In the genomic region with DNA sequence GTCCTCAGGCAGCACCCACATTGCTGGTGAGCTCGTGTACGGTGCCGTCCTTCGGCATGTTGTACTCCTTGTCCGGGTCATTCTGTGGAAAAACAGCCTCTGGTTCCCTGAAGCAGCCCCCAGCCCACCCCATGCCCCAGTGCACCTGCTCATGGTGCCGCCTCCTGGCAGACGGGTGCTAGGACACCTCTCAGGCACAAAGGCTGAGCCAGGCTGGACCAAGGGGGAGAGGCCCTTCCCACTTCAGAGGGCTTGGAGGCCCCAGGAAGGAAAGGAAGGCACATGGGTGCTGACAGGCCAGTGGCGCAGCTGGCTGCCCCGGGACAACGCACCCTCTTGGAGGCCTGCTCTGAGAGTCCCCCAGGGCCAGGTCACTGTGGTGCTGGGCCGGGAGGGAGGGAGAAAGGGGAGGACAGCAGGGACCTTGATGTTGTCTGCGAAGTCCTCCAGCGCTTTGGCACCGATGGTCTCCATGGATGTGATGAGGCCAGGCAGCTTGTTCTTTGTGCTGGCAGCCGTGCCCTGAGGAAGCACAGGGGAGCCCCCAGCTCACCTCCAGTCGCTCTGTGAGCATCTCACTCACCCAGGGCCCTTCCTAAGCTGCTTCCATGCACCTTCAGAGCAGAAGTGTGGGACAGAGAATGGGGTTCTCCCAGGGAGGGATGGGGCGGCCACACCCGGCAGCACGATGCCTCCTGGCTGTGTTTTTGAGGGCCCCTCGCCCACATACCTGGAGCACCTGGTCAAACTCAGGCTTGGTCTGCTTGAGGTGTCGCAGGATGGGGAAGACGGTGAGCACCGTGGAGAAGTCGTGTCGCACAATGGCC, we compare ENCODE assay signal across 21 cellular contexts. TPM values are rescaled to one million over a fixed set of nuclear protein-coding genes. Genes with fewer than 3 reads are reported as not detected.
DNase-seq lines count a peak whose midpoint lies in the region; ATAC-seq, FAIRE-seq and TF ChIP-seq lines count a peak whose summit lies in the region.
"Had no signal": no experiment of that assay in that cellular context is flagged by ENCODE, and none has a peak within 500 bp of the region (broad histone marks: within the 10 kb centered on the region; RNA-seq: fewer than 3 reads in every experiment).

No MANE protein-coding gene starts in this region.

- FAIRE-seq in HepG2 (lab: Jason Lieb, UNC), result no peak
- FAIRE-seq: TTC549 had no signal

- H3K79me2 ChIP-seq in HepG2 (ENCODE audit: insufficient read depth, low read length) (no peaks in the 10 kb centered on the region), OCI-LY7 (ENCODE audit: insufficient read depth, low read depth, low read length) (no peaks in the 10 kb centered on the region)
- H3K79me2 ChIP-seq: parathyroid adenoma had no signal

- H2AFZ ChIP-seq in HepG2 (ENCODE audit: low read length) (no peak overlapping the region), OCI-LY7 (ENCODE audit: low read length) (no peak overlapping the region)
- H2AFZ ChIP-seq: parathyroid adenoma had no signal

- no peaks in the 10 kb centered on the region for H3K4me1 ChIP-seq in HepG2 (ENCODE audit: insufficient read depth, low read length)
- no peaks in the 10 kb centered on the region for H3K4me1 ChIP-seq in right lobe of liver
- H3K4me1 ChIP-seq in OCI-LY7 (ENCODE audit: insufficient read depth, low read length, poor library complexity, severe bottlenecking), result no peaks in the 10 kb centered on the region
- H3K4me1 ChIP-seq in foreskin keratinocyte, result no peaks in the 10 kb centered on the region
- H3K4me1 ChIP-seq: HAP-1, left lung, parathyroid adenoma, transverse colon had no signal

- no peaks in the 10 kb centered on the region for H3K9me2 ChIP-seq in OCI-LY7 (ENCODE audit: insufficient read depth, low read length)

- H3K9me3 Mint-ChIP-seq in natural killer cell, result no peaks in the 10 kb centered on the region
- H3K9me3 Mint-ChIP-seq: stimulated activated naive B cell treated with anti-CD40 and anti-IgM and Interleukin-4, amounts not matched to agents 10 μg/mL and 1 μg/mL and 100 μg/mL, for 72 hours had no signal

- intact Hi-C loops in HepG2 (cut with micrococcal nuclease; ENCODE audit: unreplicated experiment) (no loop called here), right lobe of liver (cut with DNase I) (no loop called here), OCI-LY7 (cut with micrococcal nuclease; ENCODE audit: unreplicated experiment) (no loop called here), natural killer cell (cut with micrococcal nuclease) (no loop called here)

- BruUV-seq in HepG2 (replicated peaks; lab: Mats Ljungman, UMichigan) (no TSS peak), OCI-LY7 (replicated peaks; lab: Mats Ljungman, UMichigan) (no TSS peak)

- H3K36me3 ChIP-seq in HepG2 (replicated peaks in 1 of 2; ENCODE audit: control insufficient read depth in 1 of 2, insufficient read depth in 2 of 2, low read length in 2 of 2) (peaks cover 70 to 87% of the 10 kb centered on the region in 2 experiments; a peak in 4 of 5 replicates), right lobe of liver (peaks cover 0 to 61% (median 24%) of the 10 kb centered on the region in 4 donors), OCI-LY7 (ENCODE audit: insufficient read depth, low read length) (peaks cover 70% of the 10 kb centered on the region)

- TF ChIP-seq EP300 in HepG2 (IDR thresholded peaks at IDR 0.05; ENCODE audit: low read depth in 2 of 2, low read length in 2 of 2) (no peak), HepG2 (CRISPR knock-in tag; IDR thresholded peaks at IDR 0.05; ENCODE audit: borderline replicate concordance) (no peak)

- H3K9me3 ChIP-seq in HepG2 (ENCODE audit: low read length) (no peaks in the 10 kb centered on the region), right lobe of liver (no peaks in the 10 kb centered on the region), OCI-LY7 (ENCODE audit: low read length) (no peaks in the 10 kb centered on the region)
- H3K9me3 ChIP-seq: HAP-1, left lung, transverse colon had no signal

- H3K27ac ChIP-seq in HepG2 (ENCODE audit: extremely low read length, insufficient read depth, low read length) (no peak overlapping the region), right lobe of liver (no peak overlapping the region), OCI-LY7 (ENCODE audit: low read depth, low read length, poor library complexity, severe bottlenecking) (no peak overlapping the region), foreskin keratinocyte (no peak overlapping the region)
- H3K27ac ChIP-seq: left lung, parathyroid adenoma, transverse colon had no signal

- TF ChIP-seq RAD21 in HepG2 (CRISPR knock-in tag; IDR thresholded peaks at IDR 0.05), result no peak

- H3K4me3 ChIP-seq in HepG2 (replicated peaks in 1 of 3; ENCODE audit: insufficient read depth in 1 of 3, low read depth in 2 of 3, low read length in 3 of 3) (no peak overlapping the region), right lobe of liver (no peak overlapping the region), OCI-LY7 (ENCODE audit: low read depth, low read length, poor library complexity, severe bottlenecking) (no peak overlapping the region)
- H3K4me3 ChIP-seq: HAP-1, left lung, transverse colon had no signal

- CTCF ChIA-PET in HepG2 (lab: Yijun Ruan, JAX; ENCODE audit: low intra/inter-chr PET ratio, low total read pairs), result no interaction called here
- CTCF ChIA-PET in OCI-LY7 (lab: Charles Lee; ENCODE audit: unreplicated experiment), result interaction anchor here (1.6 kb wide), 1 partner anchor 74 kb away, joined by 4 read pairs; no protein-coding TSS in a partner anchor

- no peaks in the 10 kb centered on the region for H3K36me3 Mint-ChIP-seq in natural killer cell

- TF ChIP-seq POLR2A in HepG2 (IDR thresholded peaks at IDR 0.05; ENCODE audit: insufficient read depth in 1 of 2, low read depth in 2 of 2, low read length in 2 of 2) (no peak; a peak in 1 of 4 replicates), right lobe of liver (IDR thresholded peaks at IDR 0.05) (no peak)

- no peaks in the 10 kb centered on the region for H3K27me3 ChIP-seq in HepG2 (ENCODE audit: control insufficient read depth in 1 of 2, insufficient read depth in 2 of 2, low read length in 2 of 2)
- no peaks in the 10 kb centered on the region for H3K27me3 ChIP-seq in right lobe of liver
- H3K27me3 ChIP-seq in foreskin keratinocyte, result no peaks in the 10 kb centered on the region
- H3K27me3 ChIP-seq: left lung, transverse colon had no signal

- peak; percentile 68 for ATAC-seq in HepG2
- no peak for ATAC-seq in right lobe of liver
- ATAC-seq in foreskin keratinocyte, result no peak
- no peak for ATAC-seq in natural killer cell
- ATAC-seq: left lung; stimulated activated naive B cell treated with anti-CD40 and anti-IgM and Interleukin-4, amounts not matched to agents 10 μg/mL and 1 μg/mL and 100 μg/mL, for 72 hours had no signal

- H3K4me3 Mint-ChIP-seq in natural killer cell, result no peak overlapping the region
- H3K4me3 Mint-ChIP-seq: stimulated activated naive B cell treated with anti-CD40 and anti-IgM and Interleukin-4, amounts not matched to agents 10 μg/mL and 1 μg/mL and 100 μg/mL, for 72 hours had no signal

- H3K4me2 ChIP-seq in HepG2 (ENCODE audit: low read depth, low read length) (no peak overlapping the region), OCI-LY7 (ENCODE audit: low read length) (no peak overlapping the region)

- no peak overlapping the region for H3K9ac ChIP-seq in HepG2 (ENCODE audit: insufficient read depth, low read depth, low read length)
- H3K9ac ChIP-seq: parathyroid adenoma had no signal

- TF ChIP-seq CTCF in HepG2 (CRISPR knock-in tag; IDR thresholded peaks at IDR 0.05) (0 out of 2 replicates have a peak, but pooled peaks have one; percentile 39), right lobe of liver (IDR thresholded peaks at IDR 0.05) (no peak), OCI-LY7 (conservative IDR thresholded peaks at IDR 0.05; ENCODE audit: low read length) (peak; percentile 61), foreskin keratinocyte (conservative IDR thresholded peaks at IDR 0.05) (peak; percentile 22), natural killer cell (IDR thresholded peaks at IDR 0.05) (no peak)

- no peaks in the 10 kb centered on the region for H3K4me1 Mint-ChIP-seq in natural killer cell
- H3K4me1 Mint-ChIP-seq: stimulated activated naive B cell treated with anti-CD40 and anti-IgM and Interleukin-4, amounts not matched to agents 10 μg/mL and 1 μg/mL and 100 μg/mL, for 72 hours had no signal

- in situ Hi-C loops in HepG2 (cut with HindIII; ENCODE audit: extremely low pct_ligation_motif_present, low pct_unique_long_range_greater_than_20kb), result no loop called here

- WGBS in HepG2 (ENCODE audit: low lambda C conversion rate), result 95% methylated on average over 21 of the region's 25 CpGs
- 83% methylated on average over 13 of the region's 25 CpGs for WGBS in right lobe of liver (ENCODE audit: insufficient coverage, low coverage, low lambda C conversion rate, missing lambda C conversion rate)

- no peaks in the 10 kb centered on the region for H4K20me1 ChIP-seq in HepG2 (ENCODE audit: insufficient read depth, low read length)
- no peaks in the 10 kb centered on the region for H4K20me1 ChIP-seq in OCI-LY7 (ENCODE audit: insufficient read depth, low read length)

- H3K27me3 Mint-ChIP-seq in natural killer cell (ENCODE audit: low read depth in 2 of 2), result no peaks in the 10 kb centered on the region
- H3K27me3 Mint-ChIP-seq: stimulated activated naive B cell treated with anti-CD40 and anti-IgM and Interleukin-4, amounts not matched to agents 10 μg/mL and 1 μg/mL and 100 μg/mL, for 72 hours had no signal

- DNase-seq in HepG2 (ENCODE audit: low spot score), result no peak
- DNase-seq in right lobe of liver, result no peak
- peak; percentile 35 for DNase-seq in OCI-LY7 (ENCODE audit: low spot score)
- no peak for DNase-seq in foreskin keratinocyte
- no peak for DNase-seq in germinal center (ENCODE audit: low spot score)
- no peak for DNase-seq in natural killer cell
- no peak for DNase-seq in NCI-H524 treated with DMSO at 0.1 percent for 48 hours (lab: John Stamatoyannopoulos, UW)
- DNase-seq in NCI-H128 (lab: John Stamatoyannopoulos, UW; ENCODE audit: unreplicated experiment), result no peak
- DNase-seq: activated CD4-positive, alpha-beta T cell treated with anti-CD3 and anti-CD28 coated beads, Interleukin-2, amount 50 U/mL, for 48 hours; activated T-cell treated with anti-CD3 and anti-CD28 coated beads, Interleukin-2, amount 50 U/mL, for 48 hours; COR-L47; effector memory CD4-positive, alpha-beta T cell; KG1; left lung; NCI-H1417 treated with DMSO at 0.1 percent for 48 hours; NCI-H446; stimulated activated naive B cell treated with anti-CD40 and anti-IgM and Interleukin-4, amounts not matched to agents 10 μg/mL and 1 μg/mL and 100 μg/mL, for 72 hours; transverse colon had no signal

- no peak overlapping the region for H3K27ac Mint-ChIP-seq in natural killer cell

- POLR2A ChIA-PET in HepG2 (lab: Yijun Ruan, JAX), result no interaction called here
- POLR2A ChIA-PET in OCI-LY7 (lab: Charles Lee), result interaction anchor here (1.5 kb wide), 1 partner anchor 15 kb away, joined by 4 read pairs; a partner anchor contains a TSS

RNA-seq across cellular contexts. Expression of a gene that starts 9.3 kb away (rescaled TPM):
- total RNA-seq in HepG2 (2016; rRNA removed; fragmentation: Illumina TruSeq; extraction: Trizol), result 0.15 TPM in 1 of 2 replicates, not detected in the other
- not detected in 2 replicates for total RNA-seq in HepG2 (2016; cell fraction: cytosol; rRNA removed; fragmentation: Illumina TruSeq; extraction: Trizol; ENCODE audit: low read depth)
- total RNA-seq in HepG2 (2016; cell fraction: insoluble cytoplasmic fraction; rRNA removed; fragmentation: Illumina TruSeq; extraction: Trizol), result not detected in 2 replicates
- total RNA-seq in HepG2 (2016; cell fraction: membrane; rRNA removed; fragmentation: Illumina TruSeq; extraction: Trizol), result not detected in 2 replicates
- total RNA-seq in HepG2 (2016; cell fraction: nucleus; rRNA removed; fragmentation: Illumina TruSeq; extraction: Trizol), result not detected in 2 replicates
- polyA plus RNA-seq in HepG2 (2011; rRNA removed), result 0.04 and 0.11 TPM in 2 replicates
- not detected in 2 replicates for polyA plus RNA-seq in HepG2 (2011; cell fraction: cytosol; rRNA removed)
- polyA plus RNA-seq in HepG2 (2011; cell fraction: nucleus; rRNA removed), result 0.06 and 0.07 TPM in 2 replicates
- 0.17 and 1.1 TPM in 2 replicates for polyA plus RNA-seq in HepG2 (2012)
- not detected in 2 replicates for polyA plus RNA-seq in HepG2 (2016; cell fraction: cytosol; fragmentation: Illumina TruSeq; extraction: Trizol; ENCODE audit: low read depth)
- 0.08 TPM in 1 of 2 replicates, not detected in the other for polyA plus RNA-seq in HepG2 (2016; cell fraction: insoluble cytoplasmic fraction; fragmentation: Illumina TruSeq; extraction: Trizol; ENCODE audit: low read depth)
- polyA plus RNA-seq in HepG2 (2016; cell fraction: membrane; fragmentation: Illumina TruSeq; extraction: Trizol; ENCODE audit: low read depth), result not detected in 2 replicates
- polyA plus RNA-seq in HepG2 (2016; cell fraction: nucleus; fragmentation: Illumina TruSeq; extraction: Trizol; ENCODE audit: insufficient read depth, low read depth), result not detected in 2 replicates
- polyA minus RNA-seq in HepG2 (2011; rRNA and poly(A)+ RNA removed; ENCODE audit: low replicate concordance), result not detected in 2 replicates
- polyA minus RNA-seq in HepG2 (2011; cell fraction: cytosol; rRNA and poly(A)+ RNA removed), result 0.35 TPM in 1 of 2 replicates, not detected in the other
- not detected in 2 replicates for polyA minus RNA-seq in HepG2 (2011; cell fraction: nucleus; rRNA and poly(A)+ RNA removed)
- not detected for total RNA-seq in right lobe of liver
- total RNA-seq in OCI-LY7 (2014; rRNA removed; shearing (Covaris generic)), result 0.76 TPM in 1 of 2 replicates, not detected in the other
- 0.33 and 1.2 TPM in 2 replicates for total RNA-seq in OCI-LY7 (2022)
- not detected in 2 replicates for total RNA-seq in foreskin keratinocyte
- polyA plus RNA-seq in foreskin keratinocyte, result 0.07 and 0.11 TPM in 2 replicates
- under 1 TPM; 0.28 to 0.80 (median 0.50) TPM for total RNA-seq in natural killer cell

RNA-seq across cellular contexts. Expression of a gene that starts 13.7 kb away (rescaled TPM):
- 0.20 and 0.58 TPM in 2 replicates for total RNA-seq in HepG2 (2016; rRNA removed; fragmentation: Illumina TruSeq; extraction: Trizol)
- 0.30 and 0.35 TPM in 2 replicates for total RNA-seq in HepG2 (2016; cell fraction: cytosol; rRNA removed; fragmentation: Illumina TruSeq; extraction: Trizol; ENCODE audit: low read depth)
- total RNA-seq in HepG2 (2016; cell fraction: insoluble cytoplasmic fraction; rRNA removed; fragmentation: Illumina TruSeq; extraction: Trizol), result 0.22 and 0.58 TPM in 2 replicates
- 0.46 and 0.65 TPM in 2 replicates for total RNA-seq in HepG2 (2016; cell fraction: membrane; rRNA removed; fragmentation: Illumina TruSeq; extraction: Trizol)
- 0.28 and 0.34 TPM in 2 replicates for total RNA-seq in HepG2 (2016; cell fraction: nucleus; rRNA removed; fragmentation: Illumina TruSeq; extraction: Trizol)
- 0.48 and 0.84 TPM in 2 replicates for polyA plus RNA-seq in HepG2 (2011; rRNA removed)
- 0.56 and 0.97 TPM in 2 replicates for polyA plus RNA-seq in HepG2 (2011; cell fraction: cytosol; rRNA removed)
- 0.35 and 0.62 TPM in 2 replicates for polyA plus RNA-seq in HepG2 (2011; cell fraction: nucleus; rRNA removed)
- polyA plus RNA-seq in HepG2 (2012), result 0.33 TPM in 1 of 2 replicates, not detected in the other
- polyA plus RNA-seq in HepG2 (2016; cell fraction: cytosol; fragmentation: Illumina TruSeq; extraction: Trizol; ENCODE audit: low read depth), result 0.50 and 0.53 TPM in 2 replicates
- polyA plus RNA-seq in HepG2 (2016; cell fraction: insoluble cytoplasmic fraction; fragmentation: Illumina TruSeq; extraction: Trizol; ENCODE audit: low read depth), result 0.17 and 0.28 TPM in 2 replicates
- polyA plus RNA-seq in HepG2 (2016; cell fraction: membrane; fragmentation: Illumina TruSeq; extraction: Trizol; ENCODE audit: low read depth), result 0.20 and 0.35 TPM in 2 replicates
- polyA plus RNA-seq in HepG2 (2016; cell fraction: nucleus; fragmentation: Illumina TruSeq; extraction: Trizol; ENCODE audit: insufficient read depth, low read depth), result 0.46 and 0.81 TPM in 2 replicates
- 0.54 and 2.1 TPM in 2 replicates for polyA minus RNA-seq in HepG2 (2011; rRNA and poly(A)+ RNA removed; ENCODE audit: low replicate concordance)
- polyA minus RNA-seq in HepG2 (2011; cell fraction: cytosol; rRNA and poly(A)+ RNA removed), result 0.49 TPM in 1 of 2 replicates, not detected in the other
- polyA minus RNA-seq in HepG2 (2011; cell fraction: nucleus; rRNA and poly(A)+ RNA removed), result not detected in 2 replicates
- under 1 TPM in 1 of 6 experiments, not detected in 5; 0.18 TPM for total RNA-seq in right lobe of liver
- not detected in 2 replicates for total RNA-seq in OCI-LY7 (2014; rRNA removed; shearing (Covaris generic))
- 0.63 TPM in 1 of 2 replicates, not detected in the other for total RNA-seq in OCI-LY7 (2022)
- 0.07 TPM in 1 of 2 replicates, not detected in the other for total RNA-seq in foreskin keratinocyte
- polyA plus RNA-seq in foreskin keratinocyte, result 0.06 and 0.12 TPM in 2 replicates
- under 1 TPM in 2 of 3 donors, not detected in 1; 0.27 to 0.53 TPM for total RNA-seq in natural killer cell

RNA-seq across cellular contexts. Expression of a gene that starts 15.3 kb away (rescaled TPM):
- 116 and 118 TPM in 2 replicates for total RNA-seq in HepG2 (2016; rRNA removed; fragmentation: Illumina TruSeq; extraction: Trizol)
- total RNA-seq in HepG2 (2016; cell fraction: cytosol; rRNA removed; fragmentation: Illumina TruSeq; extraction: Trizol; ENCODE audit: low read depth), result 32.5 and 33.1 TPM in 2 replicates
- 112 and 113 TPM in 2 replicates for total RNA-seq in HepG2 (2016; cell fraction: insoluble cytoplasmic fraction; rRNA removed; fragmentation: Illumina TruSeq; extraction: Trizol)
- 41.7 and 48.8 TPM in 2 replicates for total RNA-seq in HepG2 (2016; cell fraction: membrane; rRNA removed; fragmentation: Illumina TruSeq; extraction: Trizol)
- 80.6 and 103 TPM in 2 replicates for total RNA-seq in HepG2 (2016; cell fraction: nucleus; rRNA removed; fragmentation: Illumina TruSeq; extraction: Trizol)
- 86.9 and 118 TPM in 2 replicates for polyA plus RNA-seq in HepG2 (2011; rRNA removed)
- 65.5 and 68.0 TPM in 2 replicates for polyA plus RNA-seq in HepG2 (2011; cell fraction: cytosol; rRNA removed)
- 259 and 277 TPM in 2 replicates for polyA plus RNA-seq in HepG2 (2011; cell fraction: nucleus; rRNA removed)
- polyA plus RNA-seq in HepG2 (2012), result 100 and 124 TPM in 2 replicates
- 7.1 and 8.4 TPM in 2 replicates for polyA plus RNA-seq in HepG2 (2016; cell fraction: cytosol; fragmentation: Illumina TruSeq; extraction: Trizol; ENCODE audit: low read depth)
- 78.0 and 79.6 TPM in 2 replicates for polyA plus RNA-seq in HepG2 (2016; cell fraction: insoluble cytoplasmic fraction; fragmentation: Illumina TruSeq; extraction: Trizol; ENCODE audit: low read depth)
- polyA plus RNA-seq in HepG2 (2016; cell fraction: membrane; fragmentation: Illumina TruSeq; extraction: Trizol; ENCODE audit: low read depth), result 18.4 and 21.9 TPM in 2 replicates
- polyA plus RNA-seq in HepG2 (2016; cell fraction: nucleus; fragmentation: Illumina TruSeq; extraction: Trizol; ENCODE audit: insufficient read depth, low read depth), result 147 and 170 TPM in 2 replicates
- 144 and 202 TPM in 2 replicates for polyA minus RNA-seq in HepG2 (2011; rRNA and poly(A)+ RNA removed; ENCODE audit: low replicate concordance)
- polyA minus RNA-seq in HepG2 (2011; cell fraction: cytosol; rRNA and poly(A)+ RNA removed), result 69.7 and 91.8 TPM in 2 replicates
- polyA minus RNA-seq in HepG2 (2011; cell fraction: nucleus; rRNA and poly(A)+ RNA removed), result 113 and 132 TPM in 2 replicates
- 10 to 100 TPM; 38.5 to 57.9 (median 50.6) TPM for total RNA-seq in right lobe of liver
- 118 and 122 TPM in 2 replicates for total RNA-seq in OCI-LY7 (2014; rRNA removed; shearing (Covaris generic))
- total RNA-seq in OCI-LY7 (2022), result 173 and 175 TPM in 2 replicates
- 69.5 and 71.2 TPM in 2 replicates for total RNA-seq in foreskin keratinocyte
- 43.3 and 46.0 TPM in 2 replicates for polyA plus RNA-seq in foreskin keratinocyte
- 100 to 1,000 TPM; 130 to 149 (median 142) TPM for total RNA-seq in natural killer cell

RNA-seq across cellular contexts. Expression of a gene that starts 15.9 kb away (rescaled TPM):
- total RNA-seq in HepG2 (2016; rRNA removed; fragmentation: Illumina TruSeq; extraction: Trizol) (39.8 and 89.7 TPM in 2 replicates), right lobe of liver (10 to 100 TPM; 31.0 to 37.0 (median 35.1) TPM), OCI-LY7 (2022) (199 and 200 TPM in 2 replicates), foreskin keratinocyte (75.9 and 76.7 TPM in 2 replicates), natural killer cell (10 to 100 TPM; 57.8 to 74.4 (median 70.7) TPM)
- total RNA-seq in HepG2 (2016; cell fraction: cytosol; rRNA removed; fragmentation: Illumina TruSeq; extraction: Trizol; ENCODE audit: low read depth), result 19.0 and 21.2 TPM in 2 replicates
- 34.8 and 87.8 TPM in 2 replicates for total RNA-seq in HepG2 (2016; cell fraction: insoluble cytoplasmic fraction; rRNA removed; fragmentation: Illumina TruSeq; extraction: Trizol)
- total RNA-seq in HepG2 (2016; cell fraction: membrane; rRNA removed; fragmentation: Illumina TruSeq; extraction: Trizol), result 36.4 and 39.1 TPM in 2 replicates
- total RNA-seq in HepG2 (2016; cell fraction: nucleus; rRNA removed; fragmentation: Illumina TruSeq; extraction: Trizol), result 55.4 and 62.2 TPM in 2 replicates
- polyA plus RNA-seq in HepG2 (2011; rRNA removed) (74.3 and 79.0 TPM in 2 replicates), foreskin keratinocyte (70.5 and 78.4 TPM in 2 replicates)
- polyA plus RNA-seq in HepG2 (2011; cell fraction: cytosol; rRNA removed), result 56.3 and 67.1 TPM in 2 replicates
- 42.7 and 43.4 TPM in 2 replicates for polyA plus RNA-seq in HepG2 (2011; cell fraction: nucleus; rRNA removed)
- polyA plus RNA-seq in HepG2 (2012), result 84.3 and 86.0 TPM in 2 replicates
- polyA plus RNA-seq in HepG2 (2016; cell fraction: cytosol; fragmentation: Illumina TruSeq; extraction: Trizol; ENCODE audit: low read depth), result 12.5 and 13.5 TPM in 2 replicates
- polyA plus RNA-seq in HepG2 (2016; cell fraction: insoluble cytoplasmic fraction; fragmentation: Illumina TruSeq; extraction: Trizol; ENCODE audit: low read depth), result 124 and 144 TPM in 2 replicates
- 26.1 and 30.0 TPM in 2 replicates for polyA plus RNA-seq in HepG2 (2016; cell fraction: membrane; fragmentation: Illumina TruSeq; extraction: Trizol; ENCODE audit: low read depth)
- 107 and 120 TPM in 2 replicates for polyA plus RNA-seq in HepG2 (2016; cell fraction: nucleus; fragmentation: Illumina TruSeq; extraction: Trizol; ENCODE audit: insufficient read depth, low read depth)
- polyA minus RNA-seq in HepG2 (2011; rRNA and poly(A)+ RNA removed; ENCODE audit: low replicate concordance), result 72.1 and 78.5 TPM in 2 replicates
- 44.7 and 45.6 TPM in 2 replicates for polyA minus RNA-seq in HepG2 (2011; cell fraction: cytosol; rRNA and poly(A)+ RNA removed)
- 55.0 and 55.2 TPM in 2 replicates for polyA minus RNA-seq in HepG2 (2011; cell fraction: nucleus; rRNA and poly(A)+ RNA removed)
- total RNA-seq in OCI-LY7 (2014; rRNA removed; shearing (Covaris generic)), result 53.5 and 54.0 TPM in 2 replicates

RNA-seq across cellular contexts. Expression of a gene that starts 52.8 kb away (rescaled TPM):
- 1.4 and 1.6 TPM in 2 replicates for total RNA-seq in HepG2 (2016; rRNA removed; fragmentation: Illumina TruSeq; extraction: Trizol)
- total RNA-seq in HepG2 (2016; cell fraction: cytosol; rRNA removed; fragmentation: Illumina TruSeq; extraction: Trizol; ENCODE audit: low read depth), result 0.09 and 0.30 TPM in 2 replicates
- 1.4 and 1.9 TPM in 2 replicates for total RNA-seq in HepG2 (2016; cell fraction: insoluble cytoplasmic fraction; rRNA removed; fragmentation: Illumina TruSeq; extraction: Trizol)
- 0.77 and 0.93 TPM in 2 replicates for total RNA-seq in HepG2 (2016; cell fraction: membrane; rRNA removed; fragmentation: Illumina TruSeq; extraction: Trizol)
- total RNA-seq in HepG2 (2016; cell fraction: nucleus; rRNA removed; fragmentation: Illumina TruSeq; extraction: Trizol), result 0.94 and 1.3 TPM in 2 replicates
- polyA plus RNA-seq in HepG2 (2011; rRNA removed), result 0.98 and 1.2 TPM in 2 replicates
- 0.82 and 1.5 TPM in 2 replicates for polyA plus RNA-seq in HepG2 (2011; cell fraction: cytosol; rRNA removed)
- 2.8 and 3.7 TPM in 2 replicates for polyA plus RNA-seq in HepG2 (2011; cell fraction: nucleus; rRNA removed)
- polyA plus RNA-seq in HepG2 (2012), result 0.66 and 0.96 TPM in 2 replicates
- 0.31 and 0.45 TPM in 2 replicates for polyA plus RNA-seq in HepG2 (2016; cell fraction: cytosol; fragmentation: Illumina TruSeq; extraction: Trizol; ENCODE audit: low read depth)
- 1.3 and 1.4 TPM in 2 replicates for polyA plus RNA-seq in HepG2 (2016; cell fraction: insoluble cytoplasmic fraction; fragmentation: Illumina TruSeq; extraction: Trizol; ENCODE audit: low read depth)
- 0.61 and 0.62 TPM in 2 replicates for polyA plus RNA-seq in HepG2 (2016; cell fraction: membrane; fragmentation: Illumina TruSeq; extraction: Trizol; ENCODE audit: low read depth)
- 2.0 and 2.1 TPM in 2 replicates for polyA plus RNA-seq in HepG2 (2016; cell fraction: nucleus; fragmentation: Illumina TruSeq; extraction: Trizol; ENCODE audit: insufficient read depth, low read depth)
- polyA minus RNA-seq in HepG2 (2011; rRNA and poly(A)+ RNA removed; ENCODE audit: low replicate concordance), result 0.05 and 1.5 TPM in 2 replicates
- polyA minus RNA-seq in HepG2 (2011; cell fraction: cytosol; rRNA and poly(A)+ RNA removed), result 0.35 and 0.40 TPM in 2 replicates
- polyA minus RNA-seq in HepG2 (2011; cell fraction: nucleus; rRNA and poly(A)+ RNA removed), result 0.37 and 0.52 TPM in 2 replicates
- under 1 TPM in 3 of 6 experiments, not detected in 3; 0.06 to 0.12 (median 0.11) TPM for total RNA-seq in right lobe of liver
- total RNA-seq in OCI-LY7 (2014; rRNA removed; shearing (Covaris generic)), result not detected in 2 replicates
- not detected in 2 replicates for total RNA-seq in OCI-LY7 (2022)
- total RNA-seq in foreskin keratinocyte, result 0.11 and 0.14 TPM in 2 replicates
- 0.11 and 0.12 TPM in 2 replicates for polyA plus RNA-seq in foreskin keratinocyte
- under 1 TPM; 0.21 to 0.93 (median 0.36) TPM for total RNA-seq in natural killer cell

Comparison
In these comparisons a context has a peak if more than half of its experiments do, and no peak if none do; other contexts are left out.
1. CTCF ChIP-seq: peak in HepG2 (single experiment), OCI-LY7 (single experiment) and foreskin keratinocyte (single experiment); none in right lobe of liver (0 of 4) and natural killer cell (single experiment).